Comparison of ENCODE assay signal across 32 cellular contexts in genomic region chr15:61380270-61380669, GRCh38.
"Had no signal": no experiment of that assay in that cellular context is flagged by ENCODE, and none has a peak within 500 bp of the region (broad histone marks: within the 10 kb centered on the region; RNA-seq: fewer than 3 reads in every experiment).

No MANE protein-coding gene starts in this region.

- H3K4me1 ChIP-seq: left lung, lower lobe of right lung, neural progenitor cell, parathyroid adenoma, psoas muscle, right atrium auricular region, stomach, testis, thyroid gland, transverse colon, upper lobe of left lung, vagina had no signal

- DNase-seq: hypothalamus; immature natural killer cell; kidney; left colon; left lung; lower lobe of right lung; mammary epithelial cell; mesenchymal stem cell; naive B cell; natural killer cell; nephron progenitor cell; occipital lobe; psoas muscle; right lobe of liver; stimulated activated CD4-positive, alpha-beta T cell treated with anti-CD3 and anti-CD28 coated beads, Interleukin-1b, Interleukin-23, amount 100 ng/mL, for 48 hours; stimulated activated CD4-positive, alpha-beta T cell treated with anti-CD3 and anti-CD28 coated beads, Interleukin-2, amount 100 ng/mL, for 48 hours; stimulated activated CD4-positive, alpha-beta T cell treated with anti-CD3 and anti-CD28 coated beads, Interleukin-4, amount 100 ng/mL, for 4 hours; stimulated activated CD8-positive, alpha-beta memory T cell treated with anti-CD3 and anti-CD28 coated beads, Interleukin-4, amount 100 ng/mL, for 48 hours; stimulated activated naive CD8-positive, alpha-beta T cell treated with anti-CD3 and anti-CD28 coated beads, Interleukin-15, Interleukin-2, amounts not matched to agents 100 U/mL and 50 U/mL, for 24 hours; stomach; testis; thyroid gland; transverse colon; upper lobe of left lung had no signal

- H3K9me3 Mint-ChIP-seq: natural killer cell, neural progenitor cell had no signal

- ATAC-seq: left colon; left lung; lower lobe of right lung; natural killer cell; psoas muscle; right lobe of liver; stimulated activated memory B cell treated with anti-CD40 and anti-IgM and Interleukin-4, amounts not matched to agents 10 μg/mL and 1 μg/mL and 100 μg/mL, for 72 hours; stimulated activated naive CD8-positive, alpha-beta T cell treated with anti-CD3 and anti-CD28 coated beads, Interleukin-15, Interleukin-2, amounts not matched to agents 100 U/mL and 50 U/mL, for 24 hours had no signal

- H3K4me3 Mint-ChIP-seq: immature natural killer cell; mesothelial cell of epicardium; naive B cell; natural killer cell; nephron progenitor cell; neural progenitor cell; stimulated activated memory B cell treated with anti-CD40 and anti-IgM and Interleukin-4, amounts not matched to agents 10 μg/mL and 1 μg/mL and 100 μg/mL, for 72 hours had no signal

- H3K36me3 Mint-ChIP-seq: immature natural killer cell; mesothelial cell of epicardium; naive B cell; natural killer cell; neural progenitor cell; stimulated activated memory B cell treated with anti-CD40 and anti-IgM and Interleukin-4, amounts not matched to agents 10 μg/mL and 1 μg/mL and 100 μg/mL, for 72 hours had no signal

- H3K36me3 ChIP-seq: left lung, lower lobe of right lung, neural progenitor cell, neutrophil, right atrium auricular region, right lobe of liver, stomach, thyroid gland, transverse colon, upper lobe of left lung, vagina had no signal

- H3K9me3 ChIP-seq: lower lobe of right lung, neutrophil, psoas muscle, right atrium auricular region, right lobe of liver, stomach, testis, thyroid gland, transverse colon, upper lobe of left lung, vagina had no signal

- H3K27ac Mint-ChIP-seq: immature natural killer cell; mesothelial cell of epicardium; naive B cell; natural killer cell; nephron progenitor cell; neural progenitor cell; stimulated activated memory B cell treated with anti-CD40 and anti-IgM and Interleukin-4, amounts not matched to agents 10 μg/mL and 1 μg/mL and 100 μg/mL, for 72 hours had no signal

- H3K4me1 Mint-ChIP-seq: immature natural killer cell; mesothelial cell of epicardium; naive B cell; natural killer cell; nephron progenitor cell; neural progenitor cell; stimulated activated memory B cell treated with anti-CD40 and anti-IgM and Interleukin-4, amounts not matched to agents 10 μg/mL and 1 μg/mL and 100 μg/mL, for 72 hours had no signal

- H3K27me3 Mint-ChIP-seq: stimulated activated memory B cell treated with anti-CD40 and anti-IgM and Interleukin-4, amounts not matched to agents 10 μg/mL and 1 μg/mL and 100 μg/mL, for 72 hours had no signal

- H3K27me3 ChIP-seq: left lung, neural progenitor cell, neutrophil, right atrium auricular region, right lobe of liver, stomach, testis, thyroid gland, transverse colon, upper lobe of left lung, vagina had no signal

- H3K4me3 ChIP-seq: left lung, lower lobe of right lung, neural progenitor cell, psoas muscle, right atrium auricular region, right lobe of liver, smooth muscle cell, stomach, testis, thyroid gland, transverse colon, upper lobe of left lung, vagina had no signal

- H3K27ac ChIP-seq: left lung, lower lobe of right lung, neural progenitor cell, neutrophil, parathyroid adenoma, psoas muscle, right atrium auricular region, stomach, testis, thyroid gland, transverse colon, upper lobe of left lung, vagina had no signal
